In the genomic region with DNA sequence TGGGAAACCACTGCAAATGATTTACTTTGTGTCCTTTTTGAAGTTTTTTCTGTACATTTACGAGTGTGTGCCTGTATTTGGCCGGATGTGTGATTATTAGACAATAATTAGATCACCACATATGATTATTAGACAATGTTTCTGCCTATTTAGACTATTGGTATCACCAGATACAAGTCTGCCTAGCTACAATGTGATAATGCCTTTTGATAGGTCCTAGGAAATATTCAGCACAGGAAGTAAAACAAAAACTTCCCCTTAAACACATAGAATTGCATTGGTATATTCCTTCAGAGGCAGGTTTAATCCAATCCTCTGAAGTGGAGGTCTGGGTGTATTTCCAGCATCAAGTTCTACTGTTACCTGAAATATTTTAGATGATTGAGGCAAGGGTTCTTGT, we compare ENCODE assay signal across 27 cellular contexts.
A peak's percentile ranks its signal among the peaks of the same experiment; 100 is the strongest.
DNase-seq lines count a peak whose midpoint lies in the region; ATAC-seq, FAIRE-seq and TF ChIP-seq lines count a peak whose summit lies in the region.
"Had no signal": no experiment of that assay in that cellular context is flagged by ENCODE, and none has a peak within 500 bp of the region (broad histone marks: within the 10 kb centered on the region; RNA-seq: fewer than 3 reads in every experiment).

No MANE protein-coding gene starts in this region.

- in situ Hi-C loops in GM12878 (cut with MboI) = no loop called here

- SMC1A ChIA-PET in GM12878 (lab: Charles Lee; ENCODE audit: uncharacterized antibody, unreplicated experiment) = no interaction called here

- no peak for TF ChIP-seq POLR2A in GM12878 (IDR thresholded peaks at IDR 0.05; ENCODE audit: low read depth, low read length)

- intact Hi-C loops in GM12878 (cut with micrococcal nuclease; ENCODE audit: unreplicated experiment) = no loop called here
- intact Hi-C loops in Calu3 (cut with micrococcal nuclease; ENCODE audit: unreplicated experiment) = no loop called here

- 8% methylated on average over 2 of the region's 2 CpGs for WGBS in SK-N-SH (ENCODE audit: low lambda C conversion rate)
- WGBS in GM12878 (ENCODE audit: insufficient coverage, insufficient replicate concordance, low lambda C conversion rate, missing lambda C conversion rate) = 0% methylated on average over 2 of the region's 2 CpGs

- TF ChIP-seq RAD21 in SK-N-SH (IDR thresholded peaks at IDR 0.05; ENCODE audit: low read length) (no peak), GM12878 (IDR thresholded peaks at IDR 0.05; ENCODE audit: insufficient read depth, low read depth, low read length) (no peak)

- H3K4me3 ChIP-seq in SK-N-SH (ENCODE audit: low read depth in 2 of 2, low read length in 1 of 2) (no peak overlapping the region), GM12878 (no peak overlapping the region)
- H3K4me3 ChIP-seq: PC-9, sigmoid colon had no signal

- no peak overlapping the region for H3K4me2 ChIP-seq in SK-N-SH
- H3K4me2 ChIP-seq in GM12878 (ENCODE audit: control insufficient read depth, insufficient read depth) = no peak overlapping the region
- H3K4me2 ChIP-seq: PC-9 had no signal

- peaks cover 0 to 17% of the 10 kb centered on the region in 2 experiments; a peak in 1 of 4 replicates for H3K4me1 ChIP-seq in SK-N-SH (ENCODE audit: control insufficient read depth in 1 of 2, insufficient read depth in 2 of 2, low read depth in 1 of 2, low read length in 1 of 2)
- H3K4me1 ChIP-seq in GM12878 (ENCODE audit: control insufficient read depth, insufficient read depth, low read length) = no peaks in the 10 kb centered on the region

- POLR2A ChIA-PET in SK-N-SH (lab: Yijun Ruan, JAX) (no interaction called here), GM12878 (lab: Charles Lee) (no interaction called here)

- BruUV-seq in GM12878 (replicated peaks; lab: Mats Ljungman, UMichigan) (no TSS peak), Calu3 (replicated peaks; lab: Mats Ljungman, UMichigan) (no TSS peak)

- TF ChIP-seq EP300 in SK-N-SH (IDR thresholded peaks at IDR 0.05; ENCODE audit: borderline replicate concordance in 1 of 2, low read depth in 1 of 2, low read length in 1 of 2) (no peak), GM12878 (IDR thresholded peaks at IDR 0.05; ENCODE audit: borderline replicate concordance in 1 of 2, control insufficient read depth in 1 of 2, low read depth in 2 of 2, low read length in 2 of 2) (no peak)

- H3K9ac ChIP-seq in SK-N-SH = no peak overlapping the region
- H3K9ac ChIP-seq in GM12878 (ENCODE audit: control insufficient read depth, insufficient read depth, low read length) = no peak overlapping the region

- FAIRE-seq in GM12878 (lab: Jason Lieb, UNC) (no peak), urothelium cell line (lab: Jason Lieb, UNC) (peak; percentile 40)
- FAIRE-seq: astrocyte had no signal

- TF ChIP-seq CTCF in SK-N-SH (IDR thresholded peaks at IDR 0.05) (no peak), GM12878 (IDR thresholded peaks at IDR 0.05 in 2 of 3, conservative IDR thresholded peaks at IDR 0.05 in 1 of 3; ENCODE audit: control insufficient read depth in 2 of 3, extremely low read depth in 1 of 3, insufficient read depth in 1 of 3, low read depth in 3 of 3, low read length in 3 of 3) (no peak), Calu3 (IDR thresholded peaks at IDR 0.05; ENCODE audit: unreplicated experiment) (no peak)

- no peak overlapping the region for H3K4me3 Mint-ChIP-seq in Calu3 (ENCODE audit: low read depth, unreplicated experiment)
- H3K4me3 Mint-ChIP-seq: activated naive CD8-positive, alpha-beta T cell treated with anti-CD3 and anti-CD28 coated beads for 36 hours; CD4-positive, alpha-beta T cell; natural killer cell; T-helper 1 cell treated with Interleukin-12 subunit alpha and Interleukin-12 subunit beta and Interleukin-4 antibody, amounts not matched to agents 30 μg/mL and 1 μg/mL, for 36 hours; WTC11 had no signal

- no peaks in the 10 kb centered on the region for H3K9me2 ChIP-seq in SK-N-SH

- CTCF ChIA-PET in SK-N-SH (lab: Yijun Ruan, JAX) (no interaction called here), GM12878 (lab: Yijun Ruan, JAX) (interaction anchor here (1.0 to 1.4 kb wide), 3 partner anchors 10 to 145 kb away, joined by 3 to 5 read pairs (median 5); no protein-coding TSS in a partner anchor), Calu3 (lab: Charles Lee) (interaction anchor here (0.5 kb wide), 1 partner anchor 429 kb away, joined by 5 read pairs; no protein-coding TSS in a partner anchor)

- RAD21 ChIA-PET in GM12878 (lab: Charles Lee; ENCODE audit: unreplicated experiment) = no interaction called here

- no peaks in the 10 kb centered on the region for H3K79me2 ChIP-seq in SK-N-SH (ENCODE audit: insufficient read depth)
- no peaks in the 10 kb centered on the region for H3K79me2 ChIP-seq in GM12878 (ENCODE audit: control insufficient read depth, insufficient read depth, low read length)

- H3K27me3 ChIP-seq in SK-N-SH (ENCODE audit: insufficient read depth) = peaks cover 26% of the 10 kb centered on the region
- no peaks in the 10 kb centered on the region; a peak in 1 of 4 replicates for H3K27me3 ChIP-seq in GM12878 (replicated peaks in 1 of 2; ENCODE audit: control insufficient read depth in 2 of 2, insufficient read depth in 2 of 2, low read length in 1 of 2)
- H3K27me3 ChIP-seq: sigmoid colon had no signal

- H4K20me1 ChIP-seq in SK-N-SH (ENCODE audit: insufficient read depth) (no peaks in the 10 kb centered on the region), GM12878 (ENCODE audit: control insufficient read depth, insufficient read depth) (no peaks in the 10 kb centered on the region)

- H3K9me3 ChIP-seq in SK-N-SH (no peaks in the 10 kb centered on the region), GM12878 (replicated peaks; ENCODE audit: control insufficient read depth, insufficient read depth, low read length) (no peaks in the 10 kb centered on the region)
- H3K9me3 ChIP-seq: sigmoid colon had no signal

- H3K4me1 Mint-ChIP-seq in Calu3 (ENCODE audit: low read depth, unreplicated experiment) = peaks cover 48% of the 10 kb centered on the region
- H3K4me1 Mint-ChIP-seq: activated naive CD8-positive, alpha-beta T cell treated with anti-CD3 and anti-CD28 coated beads for 36 hours had no signal

- no peaks in the 10 kb centered on the region for H3K9me3 Mint-ChIP-seq in Calu3 (ENCODE audit: low read depth, unreplicated experiment)
- H3K9me3 Mint-ChIP-seq: activated naive CD8-positive, alpha-beta T cell treated with anti-CD3 and anti-CD28 coated beads for 36 hours; CD4-positive, alpha-beta T cell; natural killer cell; T-helper 1 cell treated with Interleukin-12 subunit alpha and Interleukin-12 subunit beta and Interleukin-4 antibody, amounts not matched to agents 30 μg/mL and 1 μg/mL, for 36 hours had no signal

- H3K27ac ChIP-seq in SK-N-SH (ENCODE audit: low read depth in 2 of 2, low read length in 1 of 2) (no peak overlapping the region), GM12878 (ENCODE audit: control insufficient read depth, insufficient read depth) (no peak overlapping the region)
- H3K27ac ChIP-seq: PC-9, sigmoid colon had no signal

- H3K36me3 ChIP-seq in SK-N-SH (replicated peaks in 1 of 2; ENCODE audit: control insufficient read depth in 1 of 2, insufficient read depth in 2 of 2, low read length in 1 of 2) (no peaks in the 10 kb centered on the region), GM12878 (ENCODE audit: control insufficient read depth in 2 of 2, insufficient read depth in 2 of 2, low read length in 1 of 2) (no peaks in the 10 kb centered on the region; a peak in 2 of 4 replicates)
- H3K36me3 ChIP-seq: sigmoid colon had no signal

- DNase-seq in SK-N-SH (no peak), NOMO-1 treated with DMSO at 0.1 percent for 48 hours (lab: John Stamatoyannopoulos, UW; ENCODE audit: unreplicated experiment) (peak; percentile 18), GM12878 (ENCODE audit: low read depth, low spot score) (no peak), urothelium cell line (ENCODE audit: low spot score) (no peak), Calu3 (no peak), NCI-H2227 treated with DMSO at 0.1 percent for 48 hours (lab: John Stamatoyannopoulos, UW) (no peak)
- DNase-seq: activated CD4-positive, alpha-beta T cell treated with anti-CD3 and anti-CD28 coated beads, Interleukin-2, amount 50 U/mL, for 4 hours; activated CD8-positive, alpha-beta memory T cell treated with anti-CD3 and anti-CD28 coated beads, Interleukin-2, amount 50 U/mL, for 48 hours; activated naive CD8-positive, alpha-beta T cell treated with anti-CD3 and anti-CD28 coated beads for 36 hours; CD4-positive, alpha-beta T cell; central memory CD4-positive, alpha-beta T cell; DMS 273 treated with DMSO at 0.1 percent for 48 hours; head of caudate nucleus; mesendoderm; natural killer cell; NCI-H1417; NCI-H526 treated with DMSO at 0.1 percent for 48 hours; PC-9; SIG-M5; sigmoid colon; stimulated activated CD4-positive, alpha-beta T cell treated with anti-CD3 and anti-CD28 coated beads, Interleukin-15, amount 100 ng/mL, for 24 hours; stimulated activated CD8-positive, alpha-beta memory T cell treated with anti-CD3 and anti-CD28 coated beads, Interleukin-4, amount 100 ng/mL, for 48 hours had no signal

- peaks cover 6% of the 10 kb centered on the region for H3K36me3 Mint-ChIP-seq in Calu3 (ENCODE audit: insufficient read depth, unreplicated experiment)
- H3K36me3 Mint-ChIP-seq: activated naive CD8-positive, alpha-beta T cell treated with anti-CD3 and anti-CD28 coated beads for 36 hours; natural killer cell had no signal

- no peak for ATAC-seq in SK-N-SH treated with all-trans-retinoic acid at 6 μM for 48 hours
- peak; percentile 84 for ATAC-seq in GM12878
- ATAC-seq in GM19324 (IDR thresholded peaks at IDR 0.05; ENCODE audit: low FRiP score, unreplicated experiment) = no peak
- ATAC-seq: natural killer cell, WTC11 had no signal

- H3K27ac Mint-ChIP-seq in Calu3 (ENCODE audit: unreplicated experiment) = no peak overlapping the region
- H3K27ac Mint-ChIP-seq: activated naive CD8-positive, alpha-beta T cell treated with anti-CD3 and anti-CD28 coated beads for 36 hours; CD4-positive, alpha-beta T cell; natural killer cell; T-helper 1 cell treated with Interleukin-12 subunit alpha and Interleukin-12 subunit beta and Interleukin-4 antibody, amounts not matched to agents 30 μg/mL and 1 μg/mL, for 36 hours; WTC11 had no signal

- H3K27me3 Mint-ChIP-seq in Calu3 (ENCODE audit: unreplicated experiment) = no peaks in the 10 kb centered on the region

- no peaks in the 10 kb centered on the region for H3F3A ChIP-seq in SK-N-SH (replicated peaks; ENCODE audit: insufficient read depth)

- H2AFZ ChIP-seq in SK-N-SH (ENCODE audit: low read depth) = no peak overlapping the region
- no peak overlapping the region for H2AFZ ChIP-seq in GM12878 (ENCODE audit: control insufficient read depth, low read depth, low read length)
- H2AFZ ChIP-seq: PC-9 had no signal

TF ChIP-seq in SK-N-SH, 30 proteins besides CTCF, POLR2A, EP300 and RAD21 (continues in another document):
- TF ChIP-seq SIN3A (IDR thresholded peaks at IDR 0.05; ENCODE audit: borderline replicate concordance, low read depth, low read length) = no peak
- TF ChIP-seq EZH2phosphoT487 (IDR thresholded peaks at IDR 0.05; ENCODE audit: borderline replicate concordance, low read depth) = no peak

TF ChIP-seq in SK-N-SH treated with all-trans-retinoic acid at 6 μM for 48 hours, 23 proteins besides CTCF, POLR2A, EP300 and RAD21 (continues in another document):
- no peak for TF ChIP-seq ARNTL (CRISPR knock-in tag; IDR thresholded peaks at IDR 0.05; ENCODE audit: borderline replicate concordance, low read depth)
- no peak for TF ChIP-seq GLIS3 (CRISPR knock-in tag; IDR thresholded peaks at IDR 0.05)

TF ChIP-seq in GM12878, 131 proteins besides CTCF, POLR2A, EP300 and RAD21 (continues in another document):
- no peak for TF ChIP-seq WRNIP1 (IDR thresholded peaks at IDR 0.05; ENCODE audit: borderline replicate concordance, low read depth, low read length)
